In genomic region chr19:3152431-3152780, GRCh38 we compare ENCODE assay signal across 1 cellular context.
TF ChIP-seq lines count a peak whose summit lies in the region.

No MANE protein-coding gene starts in this region.

TF ChIP-seq in K562, 482 proteins besides CTCF, POLR2A, EP300 and RAD21:
- TF ChIP-seq WHSC1 (IDR thresholded peaks at IDR 0.05; ENCODE audit: low read length) (no peak), NR2C1 (IDR thresholded peaks at IDR 0.05) (peak; percentile 64), NR2C1 (tag; IDR thresholded peaks at IDR 0.05) (peak; percentile 70), CHD7 (IDR thresholded peaks at IDR 0.05; ENCODE audit: low read depth, low read length) (no peak), ZSCAN29 (IDR thresholded peaks at IDR 0.05) (no peak), NBN (IDR thresholded peaks at IDR 0.05; ENCODE audit: low read depth) (no peak), ZNF253 (CRISPR knock-in tag; conservative IDR thresholded peaks at IDR 0.05) (no peak), NR2C2 (CRISPR knock-in tag; IDR thresholded peaks at IDR 0.05) (no peak), NR2C2 (tag; IDR thresholded peaks at IDR 0.05) (peak; percentile 52; the same call in 1 of the 2 replicates), RBM14 (IDR thresholded peaks at IDR 0.05; ENCODE audit: borderline replicate concordance, insufficient read depth, low read depth, low read length) (no peak), SMARCC2 (IDR thresholded peaks at IDR 0.05; ENCODE audit: low read depth) (no peak)
